In the genomic region with DNA sequence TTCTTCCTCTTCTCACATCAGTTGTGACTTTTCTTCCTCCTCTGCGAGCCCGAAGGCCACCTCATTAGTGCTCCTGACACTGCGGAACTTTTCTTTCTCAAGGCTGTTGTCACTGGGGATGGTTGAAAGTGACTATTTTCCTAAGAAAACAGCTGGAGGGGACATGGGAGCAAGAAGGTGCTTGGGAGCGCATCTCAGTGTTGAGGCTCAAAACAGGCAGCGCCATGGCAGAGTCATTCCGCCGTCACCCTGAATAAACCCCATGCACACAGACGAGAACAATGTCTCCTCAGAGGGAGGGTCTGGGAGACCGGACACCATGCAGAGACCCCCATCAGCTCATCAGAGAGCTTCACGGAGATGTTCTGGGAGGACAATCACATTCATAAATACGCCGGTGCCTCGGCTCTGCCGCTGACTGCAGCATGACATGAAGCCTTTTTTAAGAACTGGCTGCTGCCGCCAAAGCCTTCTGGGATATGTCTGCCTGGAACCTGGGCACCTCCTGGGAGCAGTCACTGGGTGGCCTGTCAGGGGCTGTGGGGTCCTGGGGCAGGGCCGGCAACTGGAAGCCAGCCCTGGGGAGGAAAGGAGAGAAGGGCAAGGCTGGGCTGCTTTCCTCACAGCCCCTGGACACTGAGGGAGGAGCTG, we compare ENCODE assay signal across 1 cellular context.
TF ChIP-seq lines count a peak whose summit lies in the region.

No MANE protein-coding gene starts in this region.

TF ChIP-seq in HCT116, 20 proteins besides CTCF, POLR2A, EP300 and RAD21:
- no peak for TF ChIP-seq CBX3 (IDR thresholded peaks at IDR 0.05; ENCODE audit: low read depth)
- no peak for TF ChIP-seq ZBTB33 (IDR thresholded peaks at IDR 0.05; ENCODE audit: extremely low read depth, insufficient replicate concordance, low read length)
- TF ChIP-seq TCF7L2 (IDR thresholded peaks at IDR 0.05; ENCODE audit: borderline replicate concordance, extremely low read depth, insufficient read depth, insufficient read length): no peak
- no peak for TF ChIP-seq REST (IDR thresholded peaks at IDR 0.05; ENCODE audit: low read depth)
- TF ChIP-seq JUND (IDR thresholded peaks at IDR 0.05): no peak
- TF ChIP-seq ELF1 (IDR thresholded peaks at IDR 0.05; ENCODE audit: borderline replicate concordance, low read depth): no peak
- TF ChIP-seq SP1 (IDR thresholded peaks at IDR 0.05; ENCODE audit: low read depth): no peak
- no peak for TF ChIP-seq ZNF274 (IDR thresholded peaks at IDR 0.05; ENCODE audit: low read depth, low read length)
- no peak for TF ChIP-seq ZFX (IDR thresholded peaks at IDR 0.05)
